Comparison of ENCODE assay signal across 2 cellular contexts in the genomic region with DNA sequence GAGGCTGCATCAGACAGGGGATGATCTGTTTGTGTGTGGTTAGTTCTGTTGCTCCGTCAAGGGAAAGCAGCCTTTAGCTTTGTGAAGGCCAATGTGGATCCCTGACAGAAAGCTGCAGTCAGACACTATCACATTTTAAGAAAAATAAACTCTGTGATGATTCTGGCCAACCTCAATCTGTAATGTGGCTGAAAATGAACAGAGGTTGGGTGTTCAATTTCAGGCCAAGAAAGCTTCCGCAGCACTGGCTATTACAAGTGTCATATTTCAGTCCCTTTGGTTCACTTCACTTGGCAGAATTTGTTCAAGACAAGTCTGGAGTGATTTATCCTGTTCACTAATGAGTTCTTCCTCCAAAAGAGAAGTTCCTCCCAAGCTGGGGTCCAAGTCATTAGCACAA.
TF ChIP-seq lines count a peak whose summit lies in the region.

No MANE protein-coding gene starts in this region.

TF ChIP-seq in SK-N-SH treated with all-trans-retinoic acid at 6 μM for 48 hours, 23 proteins besides CTCF, POLR2A, EP300 and RAD21 (continued from another document):
- TF ChIP-seq PATZ1 (CRISPR knock-in tag; IDR thresholded peaks at IDR 0.05; ENCODE audit: borderline replicate concordance): no peak
- TF ChIP-seq TSHZ2 (CRISPR knock-in tag; IDR thresholded peaks at IDR 0.05): no peak
- no peak for TF ChIP-seq CSDC2 (CRISPR knock-in tag; IDR thresholded peaks at IDR 0.05)
- no peak for TF ChIP-seq TOX (CRISPR knock-in tag; IDR thresholded peaks at IDR 0.05; ENCODE audit: borderline replicate concordance)
- TF ChIP-seq, protein P1, sequence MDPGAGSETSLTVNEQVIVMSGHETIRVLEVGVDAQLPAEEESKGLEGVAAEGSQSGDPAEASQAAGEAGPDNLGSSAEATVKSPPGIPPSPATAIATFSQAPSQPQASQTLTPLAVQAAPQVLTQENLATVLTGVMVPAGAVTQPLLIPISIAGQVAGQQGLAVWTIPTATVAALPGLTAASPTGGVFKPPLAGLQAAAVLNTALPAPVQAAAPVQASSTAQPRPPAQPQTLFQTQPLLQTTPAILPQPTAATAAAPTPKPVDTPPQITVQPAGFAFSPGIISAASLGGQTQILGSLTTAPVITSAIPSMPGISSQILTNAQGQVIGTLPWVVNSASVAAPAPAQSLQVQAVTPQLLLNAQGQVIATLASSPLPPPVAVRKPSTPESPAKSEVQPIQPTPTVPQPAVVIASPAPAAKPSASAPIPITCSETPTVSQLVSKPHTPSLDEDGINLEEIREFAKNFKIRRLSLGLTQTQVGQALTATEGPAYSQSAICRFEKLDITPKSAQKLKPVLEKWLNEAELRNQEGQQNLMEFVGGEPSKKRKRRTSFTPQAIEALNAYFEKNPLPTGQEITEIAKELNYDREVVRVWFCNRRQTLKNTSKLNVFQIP (CRISPR knock-in tag; IDR thresholded peaks at IDR 0.05; ENCODE audit: borderline replicate concordance, low read depth): no peak
- no peak for TF ChIP-seq ZC3H10 (CRISPR knock-in tag; IDR thresholded peaks at IDR 0.05)
- no peak for TF ChIP-seq ESRRG (CRISPR knock-in tag; IDR thresholded peaks at IDR 0.05)

TF ChIP-seq in SK-N-SH, 30 proteins besides CTCF, POLR2A, EP300 and RAD21 (continued from another document):
- no peak for TF ChIP-seq PBX3 (IDR thresholded peaks at IDR 0.05)
